In the genomic region with DNA sequence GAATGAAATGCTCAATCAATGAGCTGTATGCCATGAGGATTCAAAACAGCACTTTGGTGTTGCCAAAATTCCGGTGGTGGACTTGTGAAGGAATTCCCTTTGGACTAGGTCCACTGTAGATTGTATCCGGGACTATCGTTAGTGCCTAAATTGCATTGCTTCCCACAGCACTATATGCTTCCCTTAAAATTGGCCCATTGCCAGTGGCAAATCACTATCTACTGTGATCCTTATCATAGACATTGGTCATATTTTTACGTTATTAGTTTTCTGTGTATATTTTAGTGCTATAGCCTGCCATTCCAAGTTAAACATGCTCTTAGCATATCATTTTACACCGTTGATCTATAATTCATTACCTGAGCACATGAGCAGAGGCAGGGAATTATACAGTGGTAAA, we compare ENCODE assay signal across 18 cellular contexts. TPM values are rescaled to one million over a fixed set of nuclear protein-coding genes. Genes with fewer than 3 reads are reported as not detected.
A peak's percentile ranks its signal among the peaks of the same experiment; 100 is the strongest.
DNase-seq lines count a peak whose midpoint lies in the region; ATAC-seq and TF ChIP-seq lines count a peak whose summit lies in the region.
"Had no signal": no experiment of that assay in that cellular context is flagged by ENCODE, and none has a peak within 500 bp of the region (broad histone marks: within the 10 kb centered on the region; RNA-seq: fewer than 3 reads in every experiment).

No MANE protein-coding gene starts in this region.

- H3K36me3 ChIP-seq in Loucy (ENCODE audit: insufficient read depth, low read length) (no peaks in the 10 kb centered on the region; the same call in 1 of the 2 replicates), psoas muscle (ENCODE audit: insufficient read depth in 1 of 2, low read depth in 1 of 2) (peaks cover 4 to 16% of the 10 kb centered on the region in 2 donors)

- TF ChIP-seq CTCF in Loucy (conservative IDR thresholded peaks at IDR 0.05; ENCODE audit: low read length) (no peak), psoas muscle (IDR thresholded peaks at IDR 0.05) (no peak)

- no peaks in the 10 kb centered on the region for H3K9me3 ChIP-seq in Loucy (ENCODE audit: insufficient read depth, low read depth, low read length)
- no peaks in the 10 kb centered on the region for H3K9me3 ChIP-seq in psoas muscle
- H3K9me3 ChIP-seq: BLaER1 treated with 17β-estradiol and CSF1 and Interleukin-3, amounts not matched to agents 10 nM and 100 nM; Peyer's patch had no signal

- H3K4me3 ChIP-seq in Loucy (ENCODE audit: low read length, poor library complexity, severe bottlenecking): no peak overlapping the region
- no peak overlapping the region for H3K4me3 ChIP-seq in psoas muscle
- H3K4me3 ChIP-seq: Peyer's patch had no signal

- H3K9ac ChIP-seq in Loucy (ENCODE audit: low read depth, low read length, poor library complexity, severe bottlenecking): peak overlapping the region; percentile 100

- H3K27ac ChIP-seq in psoas muscle: peak overlapping the region; percentile 100

- H3F3A ChIP-seq in Loucy (ENCODE audit: low read depth): no peaks in the 10 kb centered on the region

- H3K79me2 ChIP-seq in Loucy (ENCODE audit: insufficient read depth, low read length): peaks cover 39% of the 10 kb centered on the region

- 40 to 63% (median 50%) methylated on average over 5 of the region's 5 CpGs for whole genome bisulfite sequencing in psoas muscle, 3 donors

- H3K9me2 ChIP-seq in Loucy (replicated peaks; ENCODE audit: low read depth, low read length): no peaks in the 10 kb centered on the region

- H3K27me3 ChIP-seq in Loucy (ENCODE audit: insufficient read depth, low read length, poor library complexity, severe bottlenecking) (no peaks in the 10 kb centered on the region), psoas muscle (ENCODE audit: insufficient read depth in 3 of 3, low read length in 2 of 3) (peaks cover 0 to 2% (median 0%) of the 10 kb centered on the region in 3 donors)
- H3K27me3 ChIP-seq: BLaER1 treated with 17β-estradiol and CSF1 and Interleukin-3, amounts not matched to agents 10 nM and 100 nM; Peyer's patch had no signal

- no peak overlapping the region for H2AFZ ChIP-seq in Loucy (ENCODE audit: low read length)

- H3K4me1 ChIP-seq in Loucy (ENCODE audit: insufficient read depth, low read length, poor library complexity, severe bottlenecking): peaks cover 30% of the 10 kb centered on the region
- H3K4me1 ChIP-seq in psoas muscle: peaks cover 34% of the 10 kb centered on the region

- ATAC-seq in psoas muscle (no peak), HG03108 (IDR thresholded peaks at IDR 0.05; ENCODE audit: unreplicated experiment) (no peak)
- ATAC-seq: T-cell had no signal

- peaks cover 26% of the 10 kb centered on the region for H4K20me1 ChIP-seq in Loucy (ENCODE audit: insufficient read depth, low read length, poor library complexity, severe bottlenecking)

- intact Hi-C loops in psoas muscle (cut with DNase I): no loop called here

- peak; percentile 13 for DNase-seq in NCI-H82 (lab: John Stamatoyannopoulos, UW)
- DNase-seq in NCI-H82 treated with DMSO at 0.1 percent for 48 hours (lab: John Stamatoyannopoulos, UW; ENCODE audit: unreplicated experiment): no peak
- DNase-seq in SK-N-DZ (ENCODE audit: low spot score): peak; percentile 56
- no peak for DNase-seq in psoas muscle
- DNase-seq in NCI-H1694 (lab: John Stamatoyannopoulos, UW): no peak
- no peak for DNase-seq in C1 segment of cervical spinal cord (lab: John Stamatoyannopoulos, UW)
- DNase-seq: GF-D8, H7, NCI-H1436, NCI-H2081, NCI-H226, NCI-H524, Peyer's patch, T-cell had no signal

- H3K4me2 ChIP-seq in Loucy (ENCODE audit: low read depth, low read length, poor library complexity, severe bottlenecking): no peak overlapping the region

RNA-seq across cellular contexts. Expression of a gene that starts 1.7 kb away (rescaled TPM):
- 1.4 and 4.2 TPM in 2 replicates for polyA plus RNA-seq in SK-N-DZ (2014; cell fraction: cytosol; rRNA removed)
- 11.8 and 17.5 TPM in 2 replicates for polyA plus RNA-seq in SK-N-DZ (2014; cell fraction: nucleus; rRNA removed)
- 1 to 10 TPM; 1.2 to 1.8 (median 1.4) TPM for total RNA-seq in psoas muscle
- 1 to 10 TPM in 1 of 3 donors, under 1 TPM in 2; 0.34 to 1.5 (median 0.72) TPM for polyA plus RNA-seq in psoas muscle
- total RNA-seq: Daoy had no signal

RNA-seq across cellular contexts. Expression of a gene that starts 1.9 kb away (rescaled TPM):
- polyA plus RNA-seq in SK-N-DZ (2014; cell fraction: cytosol; rRNA removed): 87.2 and 89.8 TPM in 2 replicates
- polyA plus RNA-seq in SK-N-DZ (2014; cell fraction: nucleus; rRNA removed): 80.3 and 91.9 TPM in 2 replicates
- total RNA-seq in psoas muscle: 10 to 100 TPM; 53.1 to 96.2 (median 84.8) TPM
- polyA plus RNA-seq in psoas muscle: 100 to 1,000 TPM in 1 of 3 donors, 10 to 100 TPM in 2; 73.0 to 106 (median 84.1) TPM

RNA-seq across cellular contexts. Expression of a gene that starts 25.5 kb away (rescaled TPM):
- polyA plus RNA-seq in SK-N-DZ (2014; cell fraction: cytosol; rRNA removed): 39.7 and 47.6 TPM in 2 replicates
- polyA plus RNA-seq in SK-N-DZ (2014; cell fraction: nucleus; rRNA removed): 28.8 and 29.2 TPM in 2 replicates
- total RNA-seq in psoas muscle: 1 to 10 TPM; 2.1 to 4.4 (median 2.9) TPM
- 1 to 10 TPM; 2.5 to 5.6 (median 5.1) TPM for polyA plus RNA-seq in psoas muscle

RNA-seq across cellular contexts. Expression of a gene that starts 27.4 kb away (rescaled TPM):
- 10.2 and 12.0 TPM in 2 replicates for polyA plus RNA-seq in SK-N-DZ (2014; cell fraction: cytosol; rRNA removed)
- 2.3 and 3.6 TPM in 2 replicates for polyA plus RNA-seq in SK-N-DZ (2014; cell fraction: nucleus; rRNA removed)
- 10 to 100 TPM; 13.5 to 22.5 (median 17.6) TPM for total RNA-seq in psoas muscle
- polyA plus RNA-seq in psoas muscle: 1 to 10 TPM; 4.0 to 8.1 (median 4.2) TPM

Comparison
In these comparisons a context has a peak if more than half of its experiments do, and no peak if none do; other contexts are left out.
1. DNase-seq: peak in NCI-H82 (single experiment) and SK-N-DZ (single experiment); none in NCI-H82 treated with DMSO at 0.1 percent for 48 hours (single experiment), psoas muscle (0 of 2), NCI-H1694 (single experiment) and C1 segment of cervical spinal cord (0 of 14).